Comparison of ENCODE assay signal across 23 cellular contexts in genomic region chr5:84131372-84131771, GRCh38.
A peak's percentile ranks its signal among the peaks of the same experiment; 100 is the strongest.
DNase-seq lines count a peak whose midpoint lies in the region; ATAC-seq and TF ChIP-seq lines count a peak whose summit lies in the region.
"Had no signal": no experiment of that assay in that cellular context is flagged by ENCODE, and none has a peak within 500 bp of the region (broad histone marks: within the 10 kb centered on the region; RNA-seq: fewer than 3 reads in every experiment).

No MANE protein-coding gene starts in this region.

- no peaks in the 10 kb centered on the region for H3K4me1 ChIP-seq in osteoblast (ENCODE audit: insufficient read depth, low read length)
- H3K4me1 ChIP-seq in OCI-LY7 (ENCODE audit: insufficient read depth, low read length, poor library complexity, severe bottlenecking) = no peaks in the 10 kb centered on the region
- H3K4me1 ChIP-seq: body of pancreas, tibial artery had no signal

- intact Hi-C loops in OCI-LY7 (cut with micrococcal nuclease; ENCODE audit: unreplicated experiment) = no loop called here

- TF ChIP-seq CTCF in osteoblast (IDR thresholded peaks at IDR 0.05; ENCODE audit: extremely low read depth, low read depth, low read length) (no peak), OCI-LY7 (conservative IDR thresholded peaks at IDR 0.05; ENCODE audit: low read length) (no peak)

- H3K36me3 ChIP-seq in osteoblast (ENCODE audit: insufficient read depth, low read length) (peaks cover 6% of the 10 kb centered on the region), OCI-LY7 (ENCODE audit: insufficient read depth, low read length) (no peaks in the 10 kb centered on the region)
- H3K36me3 ChIP-seq: neutrophil, tibial artery had no signal

- POLR2A ChIA-PET in OCI-LY7 (lab: Charles Lee) = no interaction called here

- H3K4me3 ChIP-seq in osteoblast (ENCODE audit: insufficient read depth, low read length) = no peak overlapping the region
- no peak overlapping the region for H3K4me3 ChIP-seq in OCI-LY7 (ENCODE audit: low read depth, low read length, poor library complexity, severe bottlenecking)
- H3K4me3 ChIP-seq: body of pancreas, skin epidermis, tibial artery had no signal

- H3K9me3 ChIP-seq in osteoblast (ENCODE audit: low read depth, low read length) (no peaks in the 10 kb centered on the region), OCI-LY7 (ENCODE audit: low read length) (no peaks in the 10 kb centered on the region)
- H3K9me3 ChIP-seq: body of pancreas, neutrophil, tibial artery had no signal

- no peak for ATAC-seq in GM18511 (IDR thresholded peaks at IDR 0.05; ENCODE audit: unreplicated experiment)
- ATAC-seq: body of pancreas, esophagus mucosa, WTC11 had no signal

- CTCF ChIA-PET in OCI-LY7 (lab: Charles Lee; ENCODE audit: unreplicated experiment) = no interaction called here

- H3K4me2 ChIP-seq in osteoblast (ENCODE audit: insufficient read depth, low read length) (no peak overlapping the region), OCI-LY7 (ENCODE audit: low read length) (no peak overlapping the region)

- BruUV-seq in OCI-LY7 (replicated peaks; lab: Mats Ljungman, UMichigan) = no TSS peak

- H4K20me1 ChIP-seq in osteoblast (ENCODE audit: insufficient read depth, low read length) = no peaks in the 10 kb centered on the region
- H4K20me1 ChIP-seq in OCI-LY7 (ENCODE audit: insufficient read depth, low read length) = no peaks in the 10 kb centered on the region

- H3K27me3 ChIP-seq in osteoblast (ENCODE audit: insufficient read depth, low read length) = no peaks in the 10 kb centered on the region
- H3K27me3 ChIP-seq: body of pancreas, neutrophil, tibial artery had no signal

- H3K9me2 ChIP-seq in OCI-LY7 (ENCODE audit: insufficient read depth, low read length) = no peaks in the 10 kb centered on the region

- no peak overlapping the region for H2AFZ ChIP-seq in osteoblast (ENCODE audit: low read length)
- H2AFZ ChIP-seq in OCI-LY7 (ENCODE audit: low read length) = no peak overlapping the region

- H3K79me2 ChIP-seq in osteoblast (ENCODE audit: insufficient read depth, low read length) (no peaks in the 10 kb centered on the region), OCI-LY7 (ENCODE audit: insufficient read depth, low read depth, low read length) (no peaks in the 10 kb centered on the region)

- H3K27ac ChIP-seq in angular gyrus (ENCODE audit: low read depth, low read length) (peak overlapping the region; percentile 16), osteoblast (ENCODE audit: low read depth, low read length) (no peak overlapping the region), OCI-LY7 (ENCODE audit: low read depth, low read length, poor library complexity, severe bottlenecking) (no peak overlapping the region)
- H3K27ac ChIP-seq: body of pancreas, neutrophil, skin epidermis, tibial artery had no signal

- DNase-seq in DMS53 (lab: John Stamatoyannopoulos, UW) = peak; percentile 13
- no peak for DNase-seq in DMS53 treated with DMSO at 0.1 percent for 48 hours (lab: John Stamatoyannopoulos, UW; ENCODE audit: unreplicated experiment)
- DNase-seq in NCI-H526 (lab: John Stamatoyannopoulos, UW) = peak; percentile 0 to 20
- peak; percentile 5 for DNase-seq in osteoblast (ENCODE audit: insufficient read length, low spot score, missing footprints)
- DNase-seq in LoVo (ENCODE audit: low spot score) = no peak
- no peak for DNase-seq in OCI-LY7 (ENCODE audit: low spot score)
- DNase-seq: activated CD4-positive, alpha-beta T cell treated with anti-CD3 and anti-CD28 coated beads, Interleukin-2, amount 50 U/mL, for 4 hours; activated effector memory CD4-positive, alpha-beta T cell treated with Interleukin-2 at 50 U/mL for 16 hours; activated naive CD8-positive, alpha-beta T cell treated with anti-CD3 and anti-CD28 coated beads, Interleukin-2, amount 10 ng/mL, durations not matched to agents 7 days and 5 days; AML-193; body of pancreas; effector memory CD4-positive, alpha-beta T cell; mammary epithelial cell; NCI-H1436 treated with DMSO at 0.1 percent for 48 hours; stimulated activated naive CD4-positive, alpha-beta T cell; T-helper 9 cell; tibial artery had no signal

Comparison
In these comparisons a context has a peak if more than half of its experiments do, and no peak if none do; other contexts are left out.
1. DNase-seq: peak in DMS53 (single experiment), NCI-H526 (2 of 2) and osteoblast (single experiment); none in DMS53 treated with DMSO at 0.1 percent for 48 hours (single experiment), LoVo (single experiment) and OCI-LY7 (single experiment).